In the genomic region with DNA sequence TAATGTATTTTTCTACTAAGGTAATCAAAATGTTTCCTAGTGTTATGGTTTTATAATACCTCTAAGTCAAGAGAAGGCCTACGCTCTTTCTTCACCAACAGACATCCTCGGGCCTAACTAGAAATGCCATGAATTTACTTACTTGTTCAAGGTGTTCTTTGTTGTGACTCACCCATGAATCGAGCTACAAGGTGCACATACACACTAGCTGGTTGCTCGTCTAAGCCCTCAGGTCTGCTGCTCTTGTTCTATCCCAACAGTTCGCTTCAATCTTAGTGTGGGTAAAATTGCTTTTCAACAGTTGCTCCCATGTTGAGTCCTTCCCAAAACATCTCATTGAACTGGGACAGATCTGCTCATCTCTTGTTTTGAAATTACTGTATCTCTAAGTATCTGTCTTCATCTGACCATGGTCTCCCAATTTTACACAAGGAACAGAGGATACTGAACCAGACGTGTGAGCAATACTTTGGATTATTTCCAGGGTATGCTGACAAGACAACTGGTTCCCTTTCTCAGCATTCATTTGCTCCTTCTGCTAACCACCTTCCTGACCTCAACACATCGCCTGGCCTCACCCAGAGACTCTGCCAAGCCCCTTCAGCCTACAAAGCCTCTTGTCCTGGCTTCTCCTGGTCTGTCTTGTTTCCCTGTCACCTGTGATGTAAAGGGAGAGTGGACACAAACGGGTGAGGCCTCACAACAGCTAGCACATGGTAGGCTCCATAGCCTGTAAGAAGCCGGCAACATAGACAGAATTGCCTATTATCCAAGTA, we compare ENCODE assay signal across 18 cellular contexts.
DNase-seq lines count a peak whose midpoint lies in the region; FAIRE-seq and TF ChIP-seq lines count a peak whose summit lies in the region.
"Had no signal": no experiment of that assay in that cellular context is flagged by ENCODE, and none has a peak within 500 bp of the region (broad histone marks: within the 10 kb centered on the region; RNA-seq: fewer than 3 reads in every experiment).

No MANE protein-coding gene starts in this region.

- H3K36me3 ChIP-seq in muscle layer of duodenum (ENCODE audit: control insufficient read depth in 1 of 2, insufficient read depth in 2 of 2, low read length in 2 of 2): no peaks in the 10 kb centered on the region
- H3K36me3 ChIP-seq: prostate gland, suprapubic skin had no signal

- FAIRE-seq in GM12891 (lab: Jason Lieb, UNC): no peak
- FAIRE-seq: GM12878 had no signal

- H3K9me3 ChIP-seq in muscle layer of duodenum (ENCODE audit: control insufficient read depth in 1 of 2, low read length in 2 of 2): no peaks in the 10 kb centered on the region
- H3K9me3 ChIP-seq: prostate gland, suprapubic skin had no signal

- peaks cover 0 to 3% of the 10 kb centered on the region in 2 donors for H3K4me1 ChIP-seq in muscle layer of duodenum (ENCODE audit: control insufficient read depth in 1 of 2, insufficient read depth in 2 of 2, low read length in 2 of 2)
- H3K4me1 ChIP-seq: prostate gland, suprapubic skin had no signal

- no peak for TF ChIP-seq CTCF in cardiac fibroblast (IDR thresholded peaks at IDR 0.05; ENCODE audit: low read depth, low read length)

- H3K4me3 ChIP-seq in cardiac fibroblast (replicated peaks in 1 of 2; ENCODE audit: low read depth in 2 of 2, low read length in 2 of 2) (no peak overlapping the region), muscle layer of duodenum (ENCODE audit: low read depth in 1 of 2, low read length in 2 of 2) (no peak overlapping the region)
- H3K4me3 ChIP-seq: GM12878, hepatocyte, prostate gland, SK-N-MC, suprapubic skin had no signal

- DNase-seq in Daoy (ENCODE audit: low read depth) (peak; percentile 16), NCI-H226 (peak; percentile 49), cardiac fibroblast (ENCODE audit: low read depth in 2 of 2) (peak; percentile 35 to 79), NCI-H1694 treated with DMSO at 0.1 percent for 48 hours (lab: John Stamatoyannopoulos, UW) (no peak), NCI-H774 (lab: John Stamatoyannopoulos, UW) (no peak), GM12891 (ENCODE audit: insufficient read length, low spot score) (no peak), cardiac septum (ENCODE audit: low spot score) (no peak)
- DNase-seq: activated gamma-delta T cell treated with Interleukin-2 at 50 U/mL for 16 hours; DMS153; naive B cell; NCI-H2107; stimulated activated CD4-positive, alpha-beta T cell treated with anti-CD3 and anti-CD28 coated beads, Interleukin-1b, Interleukin-23, amount 100 ng/mL, for 48 hours had no signal

- intact Hi-C loops in cardiac septum (cut with DNase I): no loop called here

- H3K27ac ChIP-seq in muscle layer of duodenum (ENCODE audit: low read length): peak overlapping the region; percentile 58
- H3K27ac ChIP-seq: hepatocyte, prostate gland, SK-N-MC, suprapubic skin had no signal

- no peaks in the 10 kb centered on the region for H3K27me3 ChIP-seq in muscle layer of duodenum (ENCODE audit: low read depth, low read length)
- H3K27me3 ChIP-seq: hepatocyte, suprapubic skin had no signal

- no peak for TF ChIP-seq POLR2A in GM12891 (IDR thresholded peaks at IDR 0.05; ENCODE audit: low read depth, low read length)

TF ChIP-seq in GM12891, 5 proteins besides CTCF, POLR2A, EP300 and RAD21:
- TF ChIP-seq SPI1 (IDR thresholded peaks at IDR 0.05; ENCODE audit: low read depth, low read length) (no peak), PAX5 (IDR thresholded peaks at IDR 0.05; ENCODE audit: insufficient read depth, low read length, severe bottlenecking) (no peak), POU2F2 (IDR thresholded peaks at IDR 0.05; ENCODE audit: low read depth, low read length) (no peak), TAF1 (IDR thresholded peaks at IDR 0.05; ENCODE audit: low read depth, low read length) (no peak)

Comparison
In these comparisons a context has a peak if more than half of its experiments do, and no peak if none do; other contexts are left out.
1. DNase-seq: peak in Daoy (single experiment), NCI-H226 (single experiment) and cardiac fibroblast (2 of 2); none in NCI-H1694 treated with DMSO at 0.1 percent for 48 hours (single experiment), NCI-H774 (single experiment), GM12891 (single experiment) and cardiac septum (single experiment).